Comparison of ENCODE assay signal across 8 cellular contexts in the genomic region with DNA sequence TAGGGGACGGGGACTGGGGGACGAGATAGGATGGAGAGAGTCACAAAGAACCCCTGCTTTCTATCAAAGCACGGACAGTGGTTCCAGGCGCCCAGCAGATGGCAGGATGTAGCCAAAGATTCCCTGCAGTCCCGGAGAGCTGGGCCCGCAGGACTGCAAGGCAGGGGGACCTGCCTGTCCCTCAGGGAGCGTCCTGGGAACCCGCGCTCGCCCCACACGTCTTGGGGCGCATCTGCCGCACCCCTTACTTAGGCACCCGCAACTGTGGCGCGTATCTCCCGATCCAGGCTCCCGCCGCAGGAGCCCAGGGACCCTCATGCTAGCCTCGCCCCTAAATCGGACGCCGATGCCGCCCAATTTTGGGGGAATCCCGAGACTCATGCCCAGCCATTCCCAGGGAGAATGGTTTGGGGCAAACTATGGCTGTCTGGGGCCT. TPM values are rescaled to one million over a fixed set of nuclear protein-coding genes. Genes with fewer than 3 reads are reported as not detected.
DNase-seq lines count a peak whose midpoint lies in the region; ATAC-seq, FAIRE-seq and TF ChIP-seq lines count a peak whose summit lies in the region.

No MANE protein-coding gene starts in this region.

- intact Hi-C loops in left ventricle myocardium superior (cut with micrococcal nuclease) (no loop called here), ovary (cut with DNase I) (loop anchor here in 2 of 4 donors (10.0 kb wide), 2 partner anchors 734 to 764 kb away; no protein-coding TSS in a partner anchor)

- peak overlapping the region; percentile 47 for H3K4me3 ChIP-seq in ovary

- H3K9me3 ChIP-seq in ovary: no peaks in the 10 kb centered on the region

- peak; percentile 91 for ATAC-seq in left ventricle myocardium superior
- no peak for ATAC-seq in HG03460 (IDR thresholded peaks at IDR 0.05; ENCODE audit: unreplicated experiment)

- peak in 2 of 3 donors; percentile 33 to 39 for TF ChIP-seq CTCF in ovary (IDR thresholded peaks at IDR 0.05)

- peak; percentile 58 for DNase-seq in DMS114 treated with DMSO at 0.1 percent for 48 hours (lab: John Stamatoyannopoulos, UW; ENCODE audit: unreplicated experiment)
- DNase-seq in H54 (ENCODE audit: insufficient read length, low spot score): peak; percentile 49
- DNase-seq in NCI-H524 treated with DMSO at 0.1 percent for 48 hours (lab: John Stamatoyannopoulos, UW): peak; percentile 24
- DNase-seq in amygdala (lab: John Stamatoyannopoulos, UW): peak in 48 of 56 donors; percentile 14 to 86 (median 47)
- DNase-seq in left ventricle myocardium superior: peak; percentile 78
- DNase-seq in ovary: peak; percentile 58 to 75 (median 65)
- DNase-seq in NCI-H1105 (lab: John Stamatoyannopoulos, UW): no peak

- no peaks in the 10 kb centered on the region for H3K36me3 ChIP-seq in ovary

- H3K27me3 ChIP-seq in ovary: no peaks in the 10 kb centered on the region

- H3K27ac ChIP-seq in ovary: no peak overlapping the region

- TF ChIP-seq EP300 in ovary (IDR thresholded peaks at IDR 0.05): no peak

- TF ChIP-seq POLR2A in H54 (IDR thresholded peaks at IDR 0.05; ENCODE audit: low read depth, low read length): no peak
- TF ChIP-seq POLR2A in ovary (IDR thresholded peaks at IDR 0.05): no peak

- H3K4me1 ChIP-seq in ovary (ENCODE audit: insufficient read depth): no peaks in the 10 kb centered on the region

- 0 to 1% (median 0%) methylated on average over 20 to 25 of the region's 25 CpGs for WGBS in ovary, 3 donors

- no peak for FAIRE-seq in H54 (lab: Jason Lieb, UNC)

RNA-seq across cellular contexts. Expression of a gene that starts 0.7 kb away (rescaled TPM):
- 1.4 TPM for total RNA-seq in left ventricle myocardium superior
- 1 to 10 TPM in 3 of 7 donors, under 1 TPM in 4; 0.35 to 2.2 (median 0.86) TPM for total RNA-seq in ovary
- 1 to 10 TPM; 1.3 to 3.0 TPM for polyA plus RNA-seq in ovary

RNA-seq across cellular contexts. Expression of a gene that starts 31.3 kb away (rescaled TPM):
- total RNA-seq in left ventricle myocardium superior: 0.42 TPM
- 1 to 10 TPM in 6 of 7 donors, under 1 TPM in 1; 0.97 to 2.1 (median 1.5) TPM for total RNA-seq in ovary
- 1 to 10 TPM; 4.4 to 5.6 TPM for polyA plus RNA-seq in ovary
